ENCODE assay signal across 10 cellular contexts in the genomic region with DNA sequence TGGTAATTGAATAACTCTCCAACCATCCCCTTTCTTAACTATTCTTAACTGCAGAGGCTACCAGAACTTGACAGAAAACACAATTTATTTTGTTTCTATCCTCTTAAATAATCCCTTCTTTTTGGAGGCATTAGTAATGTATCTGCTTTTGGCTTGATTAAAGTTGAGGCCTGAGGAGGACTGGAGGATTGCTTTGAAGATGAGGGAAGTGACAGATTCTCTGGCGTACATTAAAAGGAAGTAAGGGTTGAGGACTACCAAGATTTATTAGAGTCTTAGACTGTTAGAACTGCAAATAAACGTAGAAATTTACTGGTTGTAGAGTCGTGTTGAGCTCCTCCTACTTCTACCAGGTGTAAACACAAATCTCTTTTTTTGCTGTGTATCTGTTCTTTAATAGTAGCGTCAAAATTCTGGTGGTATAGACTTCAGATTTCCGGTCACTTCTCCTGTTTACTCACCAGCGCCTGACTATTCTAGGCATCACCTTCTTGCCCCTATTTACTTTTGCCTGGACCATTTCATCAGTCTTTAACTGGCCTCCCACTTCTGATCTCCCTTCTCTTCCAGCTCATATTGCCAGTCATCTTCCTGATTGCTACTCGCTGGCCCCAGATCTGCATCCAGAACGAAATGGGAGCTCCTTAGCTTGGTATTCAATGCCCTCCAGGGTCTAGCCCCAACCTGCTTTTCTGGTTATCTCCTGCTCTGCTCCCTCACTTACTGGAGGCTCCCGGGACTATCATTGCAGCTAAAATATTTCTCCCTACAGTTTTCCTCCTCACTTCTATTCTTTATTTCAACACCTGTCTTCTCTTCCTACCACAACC. TPM values are rescaled to one million over a fixed set of nuclear protein-coding genes. Genes with fewer than 3 reads are reported as not detected.
A peak's percentile ranks its signal among the peaks of the same experiment; 100 is the strongest.
DNase-seq lines count a peak whose midpoint lies in the region; ATAC-seq and TF ChIP-seq lines count a peak whose summit lies in the region.
"Had no signal": no experiment of that assay in that cellular context is flagged by ENCODE, and none has a peak within 500 bp of the region (broad histone marks: within the 10 kb centered on the region; RNA-seq: fewer than 3 reads in every experiment).

No MANE protein-coding gene starts in this region.

- H3K4me3 ChIP-seq in PC-3 (ENCODE audit: low read length): no peak overlapping the region

- no peak overlapping the region for H2AFZ ChIP-seq in PC-3 (ENCODE audit: low read length)

- H3K27me3 Mint-ChIP-seq in Calu3 (ENCODE audit: unreplicated experiment) (no peaks in the 10 kb centered on the region), progenitor cell of endocrine pancreas (no peaks in the 10 kb centered on the region)

- no peak for TF ChIP-seq CTCF in Calu3 (IDR thresholded peaks at IDR 0.05; ENCODE audit: unreplicated experiment)
- no peak for TF ChIP-seq CTCF in PC-3 (conservative IDR thresholded peaks at IDR 0.05; ENCODE audit: low read depth, low read length)
- TF ChIP-seq CTCF in progenitor cell of endocrine pancreas (IDR thresholded peaks at IDR 0.05; ENCODE audit: unreplicated experiment): no peak

- H3K27me3 ChIP-seq in PC-3 (ENCODE audit: low read length): no peaks in the 10 kb centered on the region

- peaks cover 93% of the 10 kb centered on the region for H3K36me3 Mint-ChIP-seq in Calu3 (ENCODE audit: insufficient read depth, unreplicated experiment)
- H3K36me3 Mint-ChIP-seq in progenitor cell of endocrine pancreas (ENCODE audit: insufficient read depth): peaks cover 39% of the 10 kb centered on the region

- peaks cover 99% of the 10 kb centered on the region for H3K79me2 ChIP-seq in PC-3 (ENCODE audit: low read length)

- H3K4me3 Mint-ChIP-seq in Calu3 (ENCODE audit: low read depth, unreplicated experiment): peak overlapping the region; percentile 48
- H3K4me3 Mint-ChIP-seq in progenitor cell of endocrine pancreas (ENCODE audit: low read depth): no peak overlapping the region

- BruUV-seq in Calu3 (replicated peaks; lab: Mats Ljungman, UMichigan) (no TSS peak), PC-3 (replicated peaks; lab: Mats Ljungman, UMichigan) (no TSS peak)

- H3K9me3 ChIP-seq in PC-3 (ENCODE audit: low read length): no peaks in the 10 kb centered on the region

- no peak for DNase-seq in Calu3
- peak; percentile 64 for DNase-seq in PC-3
- no peak for DNase-seq in epithelial cell of prostate (ENCODE audit: low read depth, low spot score)
- no peak for DNase-seq in progenitor cell of endocrine pancreas (ENCODE audit: low spot score, unreplicated experiment)
- DNase-seq in H4 (ENCODE audit: low spot score): no peak
- DNase-seq in dedifferentiated amniotic fluid mesenchymal stem cell (ENCODE audit: extremely low spot score): no peak
- DNase-seq in SKM-1 (lab: John Stamatoyannopoulos, UW; ENCODE audit: unreplicated experiment): no peak
- DNase-seq: activated CD8-positive, alpha-beta memory T cell treated with anti-CD3 and anti-CD28 coated beads, Interleukin-2, amount 50 U/mL, for 48 hours; effector CD4-positive, alpha-beta T cell; NCI-H2029 treated with DMSO at 0.1 percent for 48 hours had no signal

- no peaks in the 10 kb centered on the region for H3K9me3 Mint-ChIP-seq in Calu3 (ENCODE audit: low read depth, unreplicated experiment)
- no peaks in the 10 kb centered on the region for H3K9me3 Mint-ChIP-seq in progenitor cell of endocrine pancreas (ENCODE audit: low read depth)

- H3K27ac Mint-ChIP-seq in Calu3 (ENCODE audit: unreplicated experiment) (peak overlapping the region; percentile 42), progenitor cell of endocrine pancreas (peak overlapping the region; percentile 6)

- CTCF ChIA-PET in Calu3 (lab: Charles Lee): interaction anchor here (0.6 to 1.5 kb wide), 5 partner anchors 9 to 1812 kb away, joined by 3 to 5 read pairs (median 3); no protein-coding TSS in a partner anchor
- CTCF ChIA-PET in PC-3 (lab: Charles Lee): interaction anchor here (0.6 to 0.9 kb wide), 4 partner anchors 36 to 78 kb away, joined by 3 to 5 read pairs (median 3); no protein-coding TSS in a partner anchor

- POLR2A ChIA-PET in PC-3 (lab: Charles Lee; ENCODE audit: unreplicated experiment): interaction anchor here (0.9 kb wide), 1 partner anchor 91 kb away, joined by 6 read pairs; no protein-coding TSS in a partner anchor

- peak; percentile 12 for ATAC-seq in PC-3

- H3K27ac ChIP-seq in PC-3 (ENCODE audit: low read length) (no peak overlapping the region), epithelial cell of prostate (peak overlapping the region; percentile 7)

- H3K4me2 ChIP-seq in PC-3 (ENCODE audit: low read length): peak overlapping the region; percentile 45

- intact Hi-C loops in Calu3 (cut with micrococcal nuclease; ENCODE audit: unreplicated experiment): loop anchor here (1.0 kb wide), 1 partner anchor 80 kb away; a partner anchor contains a TSS
- intact Hi-C loops in PC-3 (cut with micrococcal nuclease): no loop called here

- H3K9ac ChIP-seq in PC-3 (ENCODE audit: low read length): no peak overlapping the region

- peaks cover 79% of the 10 kb centered on the region for H4K20me1 ChIP-seq in PC-3 (ENCODE audit: low read length)

- H3K9me2 ChIP-seq in PC-3 (replicated peaks; ENCODE audit: low read length): no peaks in the 10 kb centered on the region

- H3F3A ChIP-seq in PC-3 (ENCODE audit: low read length, unreplicated experiment): peaks cover 12% of the 10 kb centered on the region

- peaks cover 75% of the 10 kb centered on the region for H3K36me3 ChIP-seq in PC-3 (ENCODE audit: low read depth, low read length)

- H3K4me1 ChIP-seq in PC-3 (ENCODE audit: insufficient read depth, low read length): peaks cover 66% of the 10 kb centered on the region

- H3K4me1 Mint-ChIP-seq in Calu3 (ENCODE audit: low read depth, unreplicated experiment) (peaks cover 67% of the 10 kb centered on the region), progenitor cell of endocrine pancreas (ENCODE audit: low read depth) (peaks cover 18% of the 10 kb centered on the region)

RNA-seq across cellular contexts. Expression of a gene that starts 8.5 kb away (rescaled TPM):
- 5.5 and 6.1 TPM in 2 replicates for total RNA-seq in Calu3 (2022)
- total RNA-seq in PC-3 (2014; rRNA removed): 9.8 and 12.0 TPM in 2 replicates
- 2.8 and 2.9 TPM in 2 replicates for total RNA-seq in progenitor cell of endocrine pancreas
- total RNA-seq in H4 (2014; rRNA removed; shearing (Covaris generic)): 0.66 and 1.2 TPM in 2 replicates
